In genomic region chr10:112122827-112123226, GRCh38 we compare ENCODE assay signal across 27 cellular contexts.
"Had no signal": no experiment of that assay in that cellular context is flagged by ENCODE, and none has a peak within 500 bp of the region (broad histone marks: within the 10 kb centered on the region; RNA-seq: fewer than 3 reads in every experiment).

No MANE protein-coding gene starts in this region.

- H3K27me3 Mint-ChIP-seq: activated CD4-positive, alpha-beta T cell treated with anti-CD3 and anti-CD28 coated beads, Interleukin-2, amount 10 ng/mL, durations not matched to agents 24 days and 14 days; activated naive CD8-positive, alpha-beta T cell treated with anti-CD3 and anti-CD28 coated beads for 36 hours; activated T-helper 17 cell treated with anti-CD3 and anti-CD28 coated beads, Interleukin-2, amount 50 U/mL, for 72 hours had no signal

- H3K4me3 Mint-ChIP-seq: activated CD4-positive, alpha-beta T cell treated with anti-CD3 and anti-CD28 coated beads, Interleukin-2, amount 10 ng/mL, durations not matched to agents 24 days and 14 days; activated CD8-positive, alpha-beta T cell treated with anti-CD3 and anti-CD28 coated beads for 36 hours; activated naive CD8-positive, alpha-beta T cell treated with anti-CD3 and anti-CD28 coated beads for 36 hours; activated T-cell treated with anti-CD3 and anti-CD28 coated beads, Interleukin-2, amount 50 U/mL, for 72 hours; activated T-helper 17 cell treated with anti-CD3 and anti-CD28 coated beads, Interleukin-2, amount 50 U/mL, for 72 hours; central memory CD8-positive, alpha-beta T cell had no signal

- H3K36me3 ChIP-seq: brain microvascular endothelial cell had no signal

- H3K36me3 Mint-ChIP-seq: activated naive CD8-positive, alpha-beta T cell treated with anti-CD3 and anti-CD28 coated beads for 36 hours had no signal

- H3K27ac ChIP-seq: brain microvascular endothelial cell had no signal

- H3K9me3 Mint-ChIP-seq: activated CD4-positive, alpha-beta T cell treated with anti-CD3 and anti-CD28 coated beads, Interleukin-2, amount 10 ng/mL, durations not matched to agents 24 days and 14 days; activated CD8-positive, alpha-beta T cell treated with anti-CD3 and anti-CD28 coated beads for 36 hours; activated naive CD8-positive, alpha-beta T cell treated with anti-CD3 and anti-CD28 coated beads for 36 hours; activated T-cell treated with anti-CD3 and anti-CD28 coated beads, Interleukin-2, amount 50 U/mL, for 72 hours; activated T-helper 17 cell treated with anti-CD3 and anti-CD28 coated beads, Interleukin-2, amount 50 U/mL, for 72 hours; central memory CD8-positive, alpha-beta T cell had no signal

- ATAC-seq: activated CD8-positive, alpha-beta T cell treated with anti-CD3 and anti-CD28 coated beads for 36 hours; activated T-cell treated with anti-CD3 and anti-CD28 coated beads, Interleukin-2, amount 50 U/mL, for 72 hours; activated T-helper 17 cell treated with anti-CD3 and anti-CD28 coated beads, Interleukin-2, amount 50 U/mL, for 72 hours; Panc1 had no signal

- H3K27ac Mint-ChIP-seq: activated CD4-positive, alpha-beta T cell treated with anti-CD3 and anti-CD28 coated beads, Interleukin-2, amount 10 ng/mL, durations not matched to agents 24 days and 14 days; activated CD8-positive, alpha-beta T cell treated with anti-CD3 and anti-CD28 coated beads for 36 hours; activated naive CD8-positive, alpha-beta T cell treated with anti-CD3 and anti-CD28 coated beads for 36 hours; activated T-cell treated with anti-CD3 and anti-CD28 coated beads, Interleukin-2, amount 50 U/mL, for 72 hours; activated T-helper 17 cell treated with anti-CD3 and anti-CD28 coated beads, Interleukin-2, amount 50 U/mL, for 72 hours had no signal

- DNase-seq: activated CD4-positive, alpha-beta T cell treated with anti-CD3 and anti-CD28 coated beads, Interleukin-2, amount 10 ng/mL, durations not matched to agents 24 days and 14 days; activated CD4-positive, alpha-beta T cell treated with anti-CD3 and anti-CD28 coated beads, Interleukin-2, amount 50 U/mL, for 4 hours; activated CD8-positive, alpha-beta T cell treated with anti-CD3 and anti-CD28 coated beads for 36 hours; activated effector memory CD4-positive, alpha-beta T cell treated with anti-CD3 and anti-CD28 coated beads, Interleukin-2, amount 50 U/mL, for 16 hours; activated naive CD4-positive, alpha-beta T cell; activated naive CD4-positive, alpha-beta T cell treated with anti-CD3 and anti-CD28 coated beads, Interleukin-2, amount 50 U/mL, for 16 hours; activated naive CD8-positive, alpha-beta T cell treated with anti-CD3 and anti-CD28 coated beads for 36 hours; activated T-cell treated with anti-CD3 and anti-CD28 coated beads, Interleukin-2, amount 50 U/mL, for 1 hour; activated T-cell treated with anti-CD3 and anti-CD28 coated beads, Interleukin-2, amount 50 U/mL, for 72 hours; amniotic stem cell; aorta; brain microvascular endothelial cell; Karpas-422; KBM-7; NCI-H1105; NCI-H1417 treated with DMSO at 0.1 percent for 48 hours; NCI-H187 treated with DMSO at 0.1 percent for 48 hours; NCI-H2081 treated with DMSO at 0.1 percent for 48 hours; NCI-H345; NCI-H524 treated with DMSO at 0.1 percent for 48 hours; OCI-M1; RPMI8226; SHP77 treated with DMSO at 0.1 percent for 48 hours; T1000 had no signal

- H3K4me1 Mint-ChIP-seq: activated CD4-positive, alpha-beta T cell treated with anti-CD3 and anti-CD28 coated beads, Interleukin-2, amount 10 ng/mL, durations not matched to agents 24 days and 14 days; activated naive CD8-positive, alpha-beta T cell treated with anti-CD3 and anti-CD28 coated beads for 36 hours; activated T-helper 17 cell treated with anti-CD3 and anti-CD28 coated beads, Interleukin-2, amount 50 U/mL, for 72 hours; central memory CD8-positive, alpha-beta T cell had no signal

- H3K27me3 ChIP-seq: brain microvascular endothelial cell had no signal
